8 cellular contexts compared by ENCODE assay signal in the genomic region with DNA sequence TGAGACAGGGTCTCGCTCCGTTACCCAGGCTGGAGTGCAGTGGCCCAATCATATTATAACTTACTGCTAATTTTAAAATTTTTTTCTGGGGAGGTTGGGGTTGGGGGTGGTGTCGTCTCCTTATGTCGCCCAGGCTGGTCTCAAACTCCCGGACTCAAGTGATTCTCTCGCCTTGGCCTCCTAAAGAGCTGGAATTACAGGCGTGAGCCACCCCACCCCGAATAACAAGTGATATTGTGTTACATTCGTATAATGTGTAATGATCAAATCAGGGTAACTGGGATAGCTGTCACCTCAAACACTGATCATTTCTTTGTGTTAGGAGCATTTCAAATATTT. TPM values are rescaled to one million over a fixed set of nuclear protein-coding genes. Genes with fewer than 3 reads are reported as not detected.
A peak's percentile ranks its signal among the peaks of the same experiment; 100 is the strongest.
DNase-seq lines count a peak whose midpoint lies in the region; ATAC-seq, FAIRE-seq and TF ChIP-seq lines count a peak whose summit lies in the region.

No MANE protein-coding gene starts in this region.

- H3K36me3 ChIP-seq in pancreas = no peaks in the 10 kb centered on the region

- no peaks in the 10 kb centered on the region for H3K27me3 ChIP-seq in pancreas

- TF ChIP-seq CTCF in pancreas (IDR thresholded peaks at IDR 0.05) = no peak

- H3K27ac Mint-ChIP-seq in stimulated activated naive CD8-positive, alpha-beta T cell treated with anti-CD3 and anti-CD28 coated beads, Interleukin-15, Interleukin-2, amounts not matched to agents 100 ng/mL and 50 ng/mL, for 24 hours = peak overlapping the region; percentile 97
- peak overlapping the region; percentile 91 for H3K27ac Mint-ChIP-seq in activated CD8-positive, alpha-beta T cell treated with anti-CD3 and anti-CD28 coated beads, Interleukin-2, amount 10 ng/mL, durations not matched to agents 7 days and 5 days
- peak overlapping the region in 4 of 6 donors; percentile 99 to 100 (median 99) for H3K27ac Mint-ChIP-seq in naive B cell

- H3K36me3 Mint-ChIP-seq in stimulated activated naive CD8-positive, alpha-beta T cell treated with anti-CD3 and anti-CD28 coated beads, Interleukin-15, Interleukin-2, amounts not matched to agents 100 ng/mL and 50 ng/mL, for 24 hours (ENCODE audit: low read depth) = peaks cover 4% of the 10 kb centered on the region
- H3K36me3 Mint-ChIP-seq in activated CD8-positive, alpha-beta T cell treated with anti-CD3 and anti-CD28 coated beads, Interleukin-2, amount 10 ng/mL, durations not matched to agents 7 days and 5 days (ENCODE audit: low read depth) = peaks cover 2% of the 10 kb centered on the region
- H3K36me3 Mint-ChIP-seq in naive B cell = no peaks in the 10 kb centered on the region

- no peak for FAIRE-seq in pancreas (lab: Jason Lieb, UNC)

- CTCF ChIA-PET in activated CD8-positive, alpha-beta T cell treated with anti-CD3 and anti-CD28 coated beads, Interleukin-2, amount 10 ng/mL, durations not matched to agents 7 days and 5 days (lab: Charles Lee) = interaction anchor here (1.0 to 2.1 kb wide), 6 partner anchors 9 to 50 kb away, joined by 3 to 13 read pairs (median 5); a partner anchor contains a TSS

- ATAC-seq in stimulated activated naive CD8-positive, alpha-beta T cell treated with anti-CD3 and anti-CD28 coated beads, Interleukin-15, Interleukin-2, amounts not matched to agents 100 U/mL and 50 U/mL, for 24 hours = no peak
- no peak for ATAC-seq in activated CD8-positive, alpha-beta T cell treated with anti-CD3 and anti-CD28 coated beads, Interleukin-2, amount 10 ng/mL, durations not matched to agents 7 days and 5 days
- ATAC-seq in naive B cell (ENCODE audit: low read depth in 2 of 2) (no peak), pancreas (no peak), GM21723 (IDR thresholded peaks at IDR 0.05; ENCODE audit: unreplicated experiment) (no peak), GM19324 (IDR thresholded peaks at IDR 0.05; ENCODE audit: low FRiP score, unreplicated experiment) (no peak)

- DNase-seq in stimulated activated naive CD8-positive, alpha-beta T cell treated with anti-CD3 and anti-CD28 coated beads, Interleukin-15, Interleukin-2, amounts not matched to agents 100 U/mL and 50 U/mL, for 24 hours = no peak
- DNase-seq in activated CD8-positive, alpha-beta T cell treated with anti-CD3 and anti-CD28 coated beads, Interleukin-2, amount 10 ng/mL, durations not matched to agents 7 days and 5 days = no peak
- DNase-seq in naive B cell = no peak
- DNase-seq in pancreas = no peak
- no peak for DNase-seq in NOMO-1 treated with dmso at 0.1 percent for 144 hours (lab: John Stamatoyannopoulos, UW; ENCODE audit: unreplicated experiment)

- POLR2A ChIA-PET in activated CD8-positive, alpha-beta T cell treated with anti-CD3 and anti-CD28 coated beads, Interleukin-2, amount 10 ng/mL, durations not matched to agents 7 days and 5 days (lab: Charles Lee) = interaction anchor here (0.5 to 2.6 kb wide), 4 partner anchors 17 to 236 kb away, joined by 3 to 20 read pairs (median 4); a partner anchor contains a TSS

- intact Hi-C loops in pancreas (cut with DNase I) = no loop called here

- WGBS in pancreas, 2 donors = 52 to 64% methylated on average over 9 of the region's 9 CpGs

- no peaks in the 10 kb centered on the region for H3K9me3 Mint-ChIP-seq in stimulated activated naive CD8-positive, alpha-beta T cell treated with anti-CD3 and anti-CD28 coated beads, Interleukin-15, Interleukin-2, amounts not matched to agents 100 ng/mL and 50 ng/mL, for 24 hours
- H3K9me3 Mint-ChIP-seq in activated CD8-positive, alpha-beta T cell treated with anti-CD3 and anti-CD28 coated beads, Interleukin-2, amount 10 ng/mL, durations not matched to agents 7 days and 5 days (ENCODE audit: insufficient read depth) = no peaks in the 10 kb centered on the region
- peaks cover 0 to 3% (median 3%) of the 10 kb centered on the region in 7 donors for H3K9me3 Mint-ChIP-seq in naive B cell

- peaks cover 20% of the 10 kb centered on the region for H3K4me1 Mint-ChIP-seq in stimulated activated naive CD8-positive, alpha-beta T cell treated with anti-CD3 and anti-CD28 coated beads, Interleukin-15, Interleukin-2, amounts not matched to agents 100 ng/mL and 50 ng/mL, for 24 hours (ENCODE audit: low read depth)
- peaks cover 20% of the 10 kb centered on the region for H3K4me1 Mint-ChIP-seq in activated CD8-positive, alpha-beta T cell treated with anti-CD3 and anti-CD28 coated beads, Interleukin-2, amount 10 ng/mL, durations not matched to agents 7 days and 5 days (ENCODE audit: low read depth)
- peaks cover 12 to 27% (median 14%) of the 10 kb centered on the region in 3 donors for H3K4me1 Mint-ChIP-seq in naive B cell

- peaks cover 0 to 4% (median 0%) of the 10 kb centered on the region in 3 donors for H3K4me1 ChIP-seq in pancreas

- H3K4me3 ChIP-seq in pancreas = no peak overlapping the region

- peak overlapping the region; percentile 91 for H3K4me3 Mint-ChIP-seq in stimulated activated naive CD8-positive, alpha-beta T cell treated with anti-CD3 and anti-CD28 coated beads, Interleukin-15, Interleukin-2, amounts not matched to agents 100 ng/mL and 50 ng/mL, for 24 hours
- H3K4me3 Mint-ChIP-seq in activated CD8-positive, alpha-beta T cell treated with anti-CD3 and anti-CD28 coated beads, Interleukin-2, amount 10 ng/mL, durations not matched to agents 7 days and 5 days = peak overlapping the region; percentile 85
- peak overlapping the region; percentile 78 to 95 (median 91) for H3K4me3 Mint-ChIP-seq in naive B cell

- H3K27me3 Mint-ChIP-seq in stimulated activated naive CD8-positive, alpha-beta T cell treated with anti-CD3 and anti-CD28 coated beads, Interleukin-15, Interleukin-2, amounts not matched to agents 100 ng/mL and 50 ng/mL, for 24 hours = peaks cover 4% of the 10 kb centered on the region
- peaks cover 10% of the 10 kb centered on the region for H3K27me3 Mint-ChIP-seq in activated CD8-positive, alpha-beta T cell treated with anti-CD3 and anti-CD28 coated beads, Interleukin-2, amount 10 ng/mL, durations not matched to agents 7 days and 5 days (ENCODE audit: low read depth)
- peaks cover 0 to 6% (median 4%) of the 10 kb centered on the region in 3 donors for H3K27me3 Mint-ChIP-seq in naive B cell

- no peak overlapping the region for H3K27ac ChIP-seq in pancreas

- no peaks in the 10 kb centered on the region for H3K9me3 ChIP-seq in pancreas

RNA-seq across cellular contexts. Expression of a gene that starts 16.2 kb away (rescaled TPM):
- total RNA-seq in activated CD8-positive, alpha-beta T cell treated with anti-CD3 and anti-CD28 coated beads, Interleukin-2, amount 10 ng/mL, durations not matched to agents 7 days and 5 days = 100 to 1,000 TPM; 288 to 292 TPM
- 10 to 100 TPM; 24.2 to 59.9 (median 30.2) TPM for polyA plus RNA-seq in naive B cell (ENCODE audit: low read depth in 6 of 6)
- total RNA-seq in pancreas = 10 to 100 TPM in 2 of 6 donors, 1 to 10 TPM in 4; 3.3 to 10.5 (median 5.7) TPM
- polyA plus RNA-seq in pancreas = 1 to 10 TPM; 4.4 to 7.4 TPM

RNA-seq across cellular contexts. Expression of a gene that starts 23.0 kb away (rescaled TPM):
- total RNA-seq in activated CD8-positive, alpha-beta T cell treated with anti-CD3 and anti-CD28 coated beads, Interleukin-2, amount 10 ng/mL, durations not matched to agents 7 days and 5 days = 1 to 10 TPM; 5.5 to 5.8 TPM
- polyA plus RNA-seq in naive B cell (ENCODE audit: low read depth in 6 of 6) (1 to 10 TPM in 3 of 6 donors, under 1 TPM in 2, not detected in 1; 0.43 to 3.0 (median 1.5) TPM), pancreas (1 to 10 TPM; 4.8 to 7.5 TPM)
- 1 to 10 TPM; 3.0 to 8.7 (median 5.5) TPM for total RNA-seq in pancreas

Comparison
In these comparisons a context has a peak if more than half of its experiments do, and no peak if none do; other contexts are left out.
1. RNA of a gene that starts 16.2 kb away (total RNA-seq): 288 to 292 TPM in activated CD8-positive, alpha-beta T cell treated with anti-CD3 and anti-CD28 coated beads, Interleukin-2, amount 10 ng/mL, durations not matched to agents 7 days and 5 days; 3.3 to 10.5 TPM in pancreas; every median in the first group is over 10 times any median in the second.
2. Peak in every context shown above with its lines, with median percentiles within 50 percentile points of each other: H3K27ac Mint-ChIP-seq and H3K4me3 Mint-ChIP-seq.